Comparison of ENCODE assay signal across 8 cellular contexts in the genomic region with DNA sequence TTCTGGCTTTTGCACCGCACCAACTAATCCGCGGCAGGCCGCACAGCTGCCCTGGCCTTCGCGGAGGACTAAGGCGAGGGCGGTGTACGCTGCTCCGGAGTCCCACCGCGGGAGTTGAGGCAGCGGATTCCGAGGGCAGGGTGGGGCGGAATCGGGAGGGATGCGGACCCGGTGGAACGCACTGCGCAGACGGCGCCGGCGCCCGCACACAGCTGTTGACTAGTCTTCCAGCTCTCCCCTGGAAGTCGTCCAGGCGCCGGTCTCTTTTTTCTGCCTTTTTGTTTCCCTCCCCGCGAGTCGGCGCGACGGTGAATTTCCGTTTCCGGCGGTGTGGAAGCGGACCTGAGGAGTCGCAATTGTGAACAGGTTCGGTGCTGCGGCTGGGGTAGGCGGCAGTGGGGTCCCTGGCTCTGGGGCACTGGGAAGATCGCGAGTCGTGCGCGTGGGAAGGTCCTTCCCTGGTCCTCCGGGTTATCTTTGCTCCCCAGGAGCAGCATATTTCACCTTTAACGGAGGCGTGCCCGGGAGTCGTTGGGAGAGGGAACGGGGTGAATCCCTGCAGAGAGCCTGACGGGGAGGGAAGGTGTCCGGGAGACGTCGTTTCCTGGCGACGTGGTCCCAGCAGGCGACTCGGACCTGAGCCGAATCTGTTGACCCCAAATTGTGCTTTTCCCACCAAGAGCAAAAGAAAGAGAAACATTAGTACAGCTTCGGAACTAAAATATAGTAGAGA. TPM values are rescaled to one million over a fixed set of nuclear protein-coding genes. Genes with fewer than 3 reads are reported as not detected.
DNase-seq lines count a peak whose midpoint lies in the region; ATAC-seq and TF ChIP-seq lines count a peak whose summit lies in the region.

Gene ASAH2B (plus strand): TSS at position 319 of the 733 bp plus-strand sequence. CDS start 5,195 bp downstream, outside the sequence.

- peak in 1 of 2 donors; percentile 30 for TF ChIP-seq RAD21 in liver (IDR thresholded peaks at IDR 0.05)

- H3K27ac ChIP-seq in 22Rv1 (peak within 1 kb of the TSS; percentile 68), liver (ENCODE audit: low read depth in 1 of 2, low read length in 2 of 2) (peak within 1 kb of the TSS; percentile 80 to 91)

- ATAC-seq in GM18520 (IDR thresholded peaks at IDR 0.05; ENCODE audit: unreplicated experiment) (peak; percentile 57), HG03039 (IDR thresholded peaks at IDR 0.05; ENCODE audit: unreplicated experiment) (peak; percentile 79)

- peaks cover 0 to 13% (median 6%) of the 10 kb centered on the region in 4 donors for H3K4me1 ChIP-seq in liver (ENCODE audit: control insufficient read depth in 4 of 4, insufficient read depth in 4 of 4, low read length in 3 of 4)

- H3K27me3 ChIP-seq in liver (ENCODE audit: control insufficient read depth in 4 of 4, insufficient read depth in 4 of 4, low read length in 3 of 4): no peaks in the 10 kb centered on the region

- under 1% methylated on average over 63 of the region's 63 CpGs for WGBS in liver

- H3K4me3 ChIP-seq in liver (ENCODE audit: low read depth in 1 of 3, low read length in 3 of 3): peak within 1 kb of the TSS; percentile 70 to 98 (median 96)

- TF ChIP-seq CTCF in 22Rv1 (IDR thresholded peaks at IDR 0.05): no peak
- no peak for TF ChIP-seq CTCF in liver (IDR thresholded peaks at IDR 0.05; ENCODE audit: low read depth, low read length, missing input control)

- DNase-seq in NCI-H226 (peak; percentile 74), dermis blood vessel endothelial cell (peak; percentile 75)
- DNase-seq in activated CD4-positive, alpha-beta T cell treated with anti-CD3 and anti-CD28 coated beads, Interleukin-2, amount 50 U/mL, for 1 hour: peak; percentile 73
- peak; percentile 53 for DNase-seq in stimulated activated CD4-positive, alpha-beta T cell treated with anti-CD3 and anti-CD28 coated beads, Interleukin-2, amount 100 ng/mL, for 4 hours (ENCODE audit: low read depth)

- H3K9ac ChIP-seq in liver (ENCODE audit: low read depth in 1 of 2, low read length in 2 of 2): peak within 1 kb of the TSS; percentile 52 to 77

- H3K36me3 ChIP-seq in liver (ENCODE audit: control insufficient read depth in 4 of 4, insufficient read depth in 3 of 4, low read depth in 1 of 4, low read length in 3 of 4): no peaks in the 10 kb centered on the region

- no peaks in the 10 kb centered on the region for H3K9me3 ChIP-seq in liver (ENCODE audit: control insufficient read depth in 4 of 4, low read length in 3 of 4)

TF ChIP-seq in liver, 16 proteins besides CTCF, POLR2A, EP300 and RAD21:
- TF ChIP-seq YY1 (IDR thresholded peaks at IDR 0.05) (peak; percentile 84), FOXA1 (IDR thresholded peaks at IDR 0.05) (no peak), FOXA2 (IDR thresholded peaks at IDR 0.05) (no peak), RXRA (IDR thresholded peaks at IDR 0.05) (peak in 1 of 2 donors; percentile 9), NR2F2 (IDR thresholded peaks at IDR 0.05) (peak; percentile 24), TAF1 (conservative IDR thresholded peaks at IDR 0.05) (peak; percentile 40), HNF4A (conservative IDR thresholded peaks at IDR 0.05) (peak in 1 of 2 donors; percentile 14), EGR1 (IDR thresholded peaks at IDR 0.05; ENCODE audit: low read depth in 2 of 2) (peak in 1 of 2 donors; percentile 15), HNF4G (IDR thresholded peaks at IDR 0.05) (no peak), JUND (IDR thresholded peaks at IDR 0.05) (no peak), REST (IDR thresholded peaks at IDR 0.05) (no peak), SP1 (IDR thresholded peaks at IDR 0.05) (peak; percentile 10), GABPA (IDR thresholded peaks at IDR 0.05 in 1 of 2, conservative IDR thresholded peaks at IDR 0.05 in 1 of 2) (peak; percentile 89 to 96)
- TF ChIP-seq, protein P1, sequence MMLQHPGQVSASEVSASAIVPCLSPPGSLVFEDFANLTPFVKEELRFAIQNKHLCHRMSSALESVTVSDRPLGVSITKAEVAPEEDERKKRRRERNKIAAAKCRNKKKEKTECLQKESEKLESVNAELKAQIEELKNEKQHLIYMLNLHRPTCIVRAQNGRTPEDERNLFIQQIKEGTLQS (IDR thresholded peaks at IDR 0.05): no peak
- TF ChIP-seq, protein P2, sequence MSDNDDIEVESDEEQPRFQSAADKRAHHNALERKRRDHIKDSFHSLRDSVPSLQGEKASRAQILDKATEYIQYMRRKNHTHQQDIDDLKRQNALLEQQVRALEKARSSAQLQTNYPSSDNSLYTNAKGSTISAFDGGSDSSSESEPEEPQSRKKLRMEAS (IDR thresholded peaks at IDR 0.05): peak; percentile 76
- TF ChIP-seq, protein P3, sequence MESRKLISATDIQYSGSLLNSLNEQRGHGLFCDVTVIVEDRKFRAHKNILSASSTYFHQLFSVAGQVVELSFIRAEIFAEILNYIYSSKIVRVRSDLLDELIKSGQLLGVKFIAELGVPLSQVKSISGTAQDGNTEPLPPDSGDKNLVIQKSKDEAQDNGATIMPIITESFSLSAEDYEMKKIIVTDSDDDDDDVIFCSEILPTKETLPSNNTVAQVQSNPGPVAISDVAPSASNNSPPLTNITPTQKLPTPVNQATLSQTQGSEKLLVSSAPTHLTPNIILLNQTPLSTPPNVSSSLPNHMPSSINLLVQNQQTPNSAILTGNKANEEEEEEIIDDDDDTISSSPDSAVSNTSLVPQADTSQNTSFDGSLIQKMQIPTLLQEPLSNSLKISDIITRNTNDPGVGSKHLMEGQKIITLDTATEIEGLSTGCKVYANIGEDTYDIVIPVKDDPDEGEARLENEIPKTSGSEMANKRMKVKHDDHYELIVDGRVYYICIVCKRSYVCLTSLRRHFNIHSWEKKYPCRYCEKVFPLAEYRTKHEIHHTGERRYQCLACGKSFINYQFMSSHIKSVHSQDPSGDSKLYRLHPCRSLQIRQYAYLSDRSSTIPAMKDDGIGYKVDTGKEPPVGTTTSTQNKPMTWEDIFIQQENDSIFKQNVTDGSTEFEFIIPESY (IDR thresholded peaks at IDR 0.05): peak; percentile 24
TF ChIP-seq in liver: peak in this region for 10.

RNA-seq across cellular contexts. Expression of gene ASAH2B, which starts in this region (rescaled TPM):
- 1.4 and 2.2 TPM in 2 replicates for total RNA-seq in dermis blood vessel endothelial cell
- total RNA-seq in liver: 1 to 10 TPM; 1.5 to 6.4 TPM
- polyA plus RNA-seq in liver: 1 to 10 TPM; 2.8 to 4.3 TPM

Comparison
In these comparisons a context has a peak if more than half of its experiments do, and no peak if none do; other contexts are left out.
1. Peak in every context shown above with its lines: DNase-seq, ATAC-seq, H3K4me3 ChIP-seq and H3K27ac ChIP-seq.